ENCODE assay signal across 10 cellular contexts in the genomic region with DNA sequence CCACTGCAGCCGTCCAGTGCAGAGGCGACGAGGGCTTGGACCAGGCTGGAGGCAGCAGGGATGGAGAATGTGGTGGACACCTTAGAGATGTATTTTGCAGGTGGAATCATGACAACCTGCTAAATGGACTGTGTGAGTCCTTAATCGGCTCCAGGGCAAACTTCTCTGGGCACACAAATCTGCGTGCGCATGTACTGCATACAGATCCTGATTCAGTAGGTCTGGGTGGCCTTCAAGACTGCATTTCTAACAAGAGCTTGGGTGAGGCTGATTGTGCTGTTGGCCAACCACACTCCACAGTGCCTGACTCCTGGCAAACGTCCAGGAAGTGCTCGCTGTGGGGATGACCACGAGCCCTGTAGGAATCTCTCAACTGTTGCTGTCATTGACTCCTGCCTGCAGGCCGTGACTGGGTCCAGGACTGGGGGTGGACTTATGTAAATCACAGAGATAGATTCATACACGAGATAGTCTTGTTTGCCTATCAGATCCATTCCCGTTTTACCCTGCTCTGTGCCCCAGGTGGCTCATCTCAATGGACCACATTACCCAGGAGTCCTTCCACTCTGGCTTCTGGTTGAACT. TPM values are rescaled to one million over a fixed set of nuclear protein-coding genes. Genes with fewer than 3 reads are reported as not detected.
DNase-seq lines count a peak whose midpoint lies in the region; ATAC-seq and TF ChIP-seq lines count a peak whose summit lies in the region.
"Had no signal": no experiment of that assay in that cellular context is flagged by ENCODE, and none has a peak within 500 bp of the region (broad histone marks: within the 10 kb centered on the region; RNA-seq: fewer than 3 reads in every experiment).

No MANE protein-coding gene starts in this region.

- H3K27ac ChIP-seq in heart left ventricle = peak overlapping the region in 6 of 12 donors; percentile 15 to 87 (median 28)

- TF ChIP-seq CTCF in GM12865 (IDR thresholded peaks at IDR 0.05; ENCODE audit: insufficient read depth, low read depth, low read length, missing control alignments) (no peak), heart left ventricle (IDR thresholded peaks at IDR 0.05) (no peak)

- no peaks in the 10 kb centered on the region for H3K27me3 ChIP-seq in heart left ventricle

- peak; percentile 18 to 39 (median 30) for ATAC-seq in heart left ventricle
- no peak for ATAC-seq in GM21576 (IDR thresholded peaks at IDR 0.05; ENCODE audit: unreplicated experiment)
- no peak for ATAC-seq in GM19455 (IDR thresholded peaks at IDR 0.05; ENCODE audit: unreplicated experiment)

- intact Hi-C loops in heart left ventricle (cut with DNase I) = loop anchor here in 1 of 10 donors (5.0 kb wide), 1 partner anchor 53 kb away; no protein-coding TSS in a partner anchor

- DNase-seq in GM12865 (ENCODE audit: low read depth) = peak; percentile 44
- peak; percentile 16 for DNase-seq in T1000 (lab: John Stamatoyannopoulos, UW)
- DNase-seq in heart left ventricle = peak; percentile 63 to 83 (median 78)
- DNase-seq in skeletal muscle cell (ENCODE audit: low read depth) = peak; percentile 56
- no peak for DNase-seq in DMS53 (lab: John Stamatoyannopoulos, UW)
- no peak for DNase-seq in activated CD4-positive, alpha-beta T cell treated with anti-CD3 and anti-CD28 coated beads for 4 hours
- DNase-seq: activated B cell treated with CpG ODN at 0.5 μM for 24 hours; stimulated activated CD4-positive, alpha-beta T cell treated with anti-CD3 and anti-CD28 coated beads, Interleukin-15, amount 100 ng/mL, for 24 hours had no signal

- 46 to 70% (median 53%) methylated on average over 7 to 12 of the region's 12 CpGs for WGBS in heart left ventricle, 4 donors

- H3K36me3 ChIP-seq in heart left ventricle = peaks cover 0 to 19% (median 0%) of the 10 kb centered on the region in 9 donors

- no peaks in the 10 kb centered on the region for H3K9me3 ChIP-seq in heart left ventricle

- peaks cover 3 to 90% (median 71%) of the 10 kb centered on the region in 12 donors for H3K4me1 ChIP-seq in heart left ventricle

- TF ChIP-seq POLR2A in heart left ventricle (IDR thresholded peaks at IDR 0.05) = no peak

- H3K4me3 ChIP-seq in GM12865 (ENCODE audit: low read depth, low read length) (no peak overlapping the region), heart left ventricle (no peak overlapping the region), skeletal muscle cell (ENCODE audit: low read depth, low read length) (no peak overlapping the region)

RNA-seq across cellular contexts. Expression of a gene that starts 27.2 kb away (rescaled TPM):
- 10 to 100 TPM; 12.2 to 72.6 (median 28.1) TPM for total RNA-seq in heart left ventricle
- 10 to 100 TPM; 14.9 to 46.0 TPM for polyA plus RNA-seq in heart left ventricle

Comparison
In these comparisons a context has a peak if more than half of its experiments do, and no peak if none do; other contexts are left out.
1. DNase-seq: peak in GM12865 (single experiment), T1000 (single experiment), heart left ventricle (5 of 5) and skeletal muscle cell (single experiment); none in DMS53 (single experiment) and activated CD4-positive, alpha-beta T cell treated with anti-CD3 and anti-CD28 coated beads for 4 hours (0 of 2).
2. ATAC-seq: peak in heart left ventricle (4 of 4); none in GM21576 (single experiment) and GM19455 (single experiment).